ENCODE assay signal across 1 cellular context in the genomic region with DNA sequence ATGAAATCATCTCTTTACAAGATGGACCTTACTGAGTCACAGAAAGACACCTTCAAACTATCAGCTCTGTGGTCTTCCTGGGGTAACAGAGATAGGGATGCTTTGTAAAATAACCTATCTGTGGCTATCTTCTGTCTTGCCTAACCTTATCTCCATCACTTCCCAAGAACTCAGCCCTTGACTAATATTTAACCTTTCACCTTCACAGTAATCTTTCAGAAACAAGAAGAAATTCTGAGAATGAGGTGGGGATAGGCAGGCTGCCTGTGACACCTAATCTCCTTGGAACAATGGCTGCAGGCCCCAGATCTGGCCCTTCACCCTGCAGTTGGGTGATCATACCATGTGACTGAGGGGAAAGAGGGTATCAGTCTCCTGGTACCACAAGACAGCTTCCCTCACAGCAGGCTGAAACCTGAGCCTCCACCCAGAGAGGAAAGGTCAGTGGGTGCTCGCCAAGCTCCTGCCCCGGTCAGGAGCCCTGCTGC.
TF ChIP-seq lines count a peak whose summit lies in the region.

No MANE protein-coding gene starts in this region.

TF ChIP-seq in K562, 482 proteins besides CTCF, POLR2A, EP300 and RAD21 (continued from another document and continues in another):
- TF ChIP-seq, protein P1, sequence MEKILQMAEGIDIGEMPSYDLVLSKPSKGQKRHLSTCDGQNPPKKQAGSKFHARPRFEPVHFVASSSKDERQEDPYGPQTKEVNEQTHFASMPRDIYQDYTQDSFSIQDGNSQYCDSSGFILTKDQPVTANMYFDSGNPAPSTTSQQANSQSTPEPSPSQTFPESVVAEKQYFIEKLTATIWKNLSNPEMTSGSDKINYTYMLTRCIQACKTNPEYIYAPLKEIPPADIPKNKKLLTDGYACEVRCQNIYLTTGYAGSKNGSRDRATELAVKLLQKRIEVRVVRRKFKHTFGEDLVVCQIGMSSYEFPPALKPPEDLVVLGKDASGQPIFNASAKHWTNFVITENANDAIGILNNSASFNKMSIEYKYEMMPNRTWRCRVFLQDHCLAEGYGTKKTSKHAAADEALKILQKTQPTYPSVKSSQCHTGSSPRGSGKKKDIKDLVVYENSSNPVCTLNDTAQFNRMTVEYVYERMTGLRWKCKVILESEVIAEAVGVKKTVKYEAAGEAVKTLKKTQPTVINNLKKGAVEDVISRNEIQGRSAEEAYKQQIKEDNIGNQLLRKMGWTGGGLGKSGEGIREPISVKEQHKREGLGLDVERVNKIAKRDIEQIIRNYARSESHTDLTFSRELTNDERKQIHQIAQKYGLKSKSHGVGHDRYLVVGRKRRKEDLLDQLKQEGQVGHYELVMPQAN (IDR thresholded peaks at IDR 0.05; ENCODE audit: borderline replicate concordance): no peak
- TF ChIP-seq ZBTB1 (CRISPR knock-in tag; IDR thresholded peaks at IDR 0.05; ENCODE audit: borderline replicate concordance, low read depth) (no peak), ZNF668 (CRISPR knock-in tag; IDR thresholded peaks at IDR 0.05) (peak; percentile 85; the same call in 1 of the 2 replicates), HEY1 (CRISPR knock-in tag; IDR thresholded peaks at IDR 0.05; ENCODE audit: borderline replicate concordance) (no peak), LARP7 (IDR thresholded peaks at IDR 0.05) (no peak), ZNF561 (CRISPR knock-in tag; conservative IDR thresholded peaks at IDR 0.05) (no peak), ZNF253 (CRISPR knock-in tag; conservative IDR thresholded peaks at IDR 0.05) (no peak), ZBTB7A (IDR thresholded peaks at IDR 0.05; ENCODE audit: borderline replicate concordance, control insufficient read depth, low read depth, low read length) (peak; percentile 23; the same call in 1 of the 2 replicates), ELF4 (CRISPR knock-in tag; IDR thresholded peaks at IDR 0.05) (peak; percentile 87), FOSL1 (tag; conservative IDR thresholded peaks at IDR 0.05) (peak; percentile 97), SRF (CRISPR knock-in tag; IDR thresholded peaks at IDR 0.05) (0 out of 4 replicates have a peak, but pooled peaks of 1 of the 2 experiments have one; percentile 30), BMI1 (IDR thresholded peaks at IDR 0.05; ENCODE audit: low read length) (no peak), EHMT2 (IDR thresholded peaks at IDR 0.05) (peak; percentile 45), ZNF212 (CRISPR knock-in tag; IDR thresholded peaks at IDR 0.05) (no peak), FOXP1 (CRISPR knock-in tag; IDR thresholded peaks at IDR 0.05) (no peak), ZNF717 (CRISPR knock-in tag; IDR thresholded peaks at IDR 0.05) (no peak), ZC3H11A (IDR thresholded peaks at IDR 0.05; ENCODE audit: low read depth, low read length) (no peak), BCL6 (CRISPR knock-in tag; IDR thresholded peaks at IDR 0.05) (no peak), TCFL5 (CRISPR knock-in tag; conservative IDR thresholded peaks at IDR 0.05) (peak; percentile 13; the same call in 1 of the 2 replicates), ZNF444 (CRISPR knock-in tag; IDR thresholded peaks at IDR 0.05) (no peak), EZH2 (IDR thresholded peaks at IDR 0.05; ENCODE audit: borderline replicate concordance, low read depth, low read length) (no peak; the same call in 1 of the 2 replicates), NFATC3 (IDR thresholded peaks at IDR 0.05) (peak; percentile 73; the same call in 1 of the 2 replicates)
- TF ChIP-seq, protein P2, sequence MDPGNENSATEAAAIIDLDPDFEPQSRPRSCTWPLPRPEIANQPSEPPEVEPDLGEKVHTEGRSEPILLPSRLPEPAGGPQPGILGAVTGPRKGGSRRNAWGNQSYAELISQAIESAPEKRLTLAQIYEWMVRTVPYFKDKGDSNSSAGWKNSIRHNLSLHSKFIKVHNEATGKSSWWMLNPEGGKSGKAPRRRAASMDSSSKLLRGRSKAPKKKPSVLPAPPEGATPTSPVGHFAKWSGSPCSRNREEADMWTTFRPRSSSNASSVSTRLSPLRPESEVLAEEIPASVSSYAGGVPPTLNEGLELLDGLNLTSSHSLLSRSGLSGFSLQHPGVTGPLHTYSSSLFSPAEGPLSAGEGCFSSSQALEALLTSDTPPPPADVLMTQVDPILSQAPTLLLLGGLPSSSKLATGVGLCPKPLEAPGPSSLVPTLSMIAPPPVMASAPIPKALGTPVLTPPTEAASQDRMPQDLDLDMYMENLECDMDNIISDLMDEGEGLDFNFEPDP (CRISPR knock-in tag; IDR thresholded peaks at IDR 0.05): no peak
- TF ChIP-seq, protein P3, sequence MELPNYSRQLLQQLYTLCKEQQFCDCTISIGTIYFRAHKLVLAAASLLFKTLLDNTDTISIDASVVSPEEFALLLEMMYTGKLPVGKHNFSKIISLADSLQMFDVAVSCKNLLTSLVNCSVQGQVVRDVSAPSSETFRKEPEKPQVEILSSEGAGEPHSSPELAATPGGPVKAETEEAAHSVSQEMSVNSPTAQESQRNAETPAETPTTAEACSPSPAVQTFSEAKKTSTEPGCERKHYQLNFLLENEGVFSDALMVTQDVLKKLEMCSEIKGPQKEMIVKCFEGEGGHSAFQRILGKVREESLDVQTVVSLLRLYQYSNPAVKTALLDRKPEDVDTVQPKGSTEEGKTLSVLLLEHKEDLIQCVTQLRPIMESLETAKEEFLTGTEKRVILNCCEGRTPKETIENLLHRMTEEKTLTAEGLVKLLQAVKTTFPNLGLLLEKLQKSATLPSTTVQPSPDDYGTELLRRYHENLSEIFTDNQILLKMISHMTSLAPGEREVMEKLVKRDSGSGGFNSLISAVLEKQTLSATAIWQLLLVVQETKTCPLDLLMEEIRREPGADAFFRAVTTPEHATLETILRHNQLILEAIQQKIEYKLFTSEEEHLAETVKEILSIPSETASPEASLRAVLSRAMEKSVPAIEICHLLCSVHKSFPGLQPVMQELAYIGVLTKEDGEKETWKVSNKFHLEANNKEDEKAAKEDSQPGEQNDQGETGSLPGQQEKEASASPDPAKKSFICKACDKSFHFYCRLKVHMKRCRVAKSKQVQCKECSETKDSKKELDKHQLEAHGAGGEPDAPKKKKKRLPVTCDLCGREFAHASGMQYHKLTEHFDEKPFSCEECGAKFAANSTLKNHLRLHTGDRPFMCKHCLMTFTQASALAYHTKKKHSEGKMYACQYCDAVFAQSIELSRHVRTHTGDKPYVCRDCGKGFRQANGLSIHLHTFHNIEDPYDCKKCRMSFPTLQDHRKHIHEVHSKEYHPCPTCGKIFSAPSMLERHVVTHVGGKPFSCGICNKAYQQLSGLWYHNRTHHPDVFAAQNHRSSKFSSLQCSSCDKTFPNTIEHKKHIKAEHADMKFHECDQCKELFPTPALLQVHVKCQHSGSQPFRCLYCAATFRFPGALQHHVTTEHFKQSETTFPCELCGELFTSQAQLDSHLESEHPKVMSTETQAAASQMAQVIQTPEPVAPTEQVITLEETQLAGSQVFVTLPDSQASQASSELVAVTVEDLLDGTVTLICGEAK (IDR thresholded peaks at IDR 0.05): no peak
- TF ChIP-seq, protein P3 (CRISPR knock-in tag; IDR thresholded peaks at IDR 0.05): no peak
- TF ChIP-seq, protein P4, sequence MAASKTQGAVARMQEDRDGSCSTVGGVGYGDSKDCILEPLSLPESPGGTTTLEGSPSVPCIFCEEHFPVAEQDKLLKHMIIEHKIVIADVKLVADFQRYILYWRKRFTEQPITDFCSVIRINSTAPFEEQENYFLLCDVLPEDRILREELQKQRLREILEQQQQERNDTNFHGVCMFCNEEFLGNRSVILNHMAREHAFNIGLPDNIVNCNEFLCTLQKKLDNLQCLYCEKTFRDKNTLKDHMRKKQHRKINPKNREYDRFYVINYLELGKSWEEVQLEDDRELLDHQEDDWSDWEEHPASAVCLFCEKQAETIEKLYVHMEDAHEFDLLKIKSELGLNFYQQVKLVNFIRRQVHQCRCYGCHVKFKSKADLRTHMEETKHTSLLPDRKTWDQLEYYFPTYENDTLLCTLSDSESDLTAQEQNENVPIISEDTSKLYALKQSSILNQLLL (CRISPR knock-in tag; IDR thresholded peaks at IDR 0.05; ENCODE audit: borderline replicate concordance): no peak
- TF ChIP-seq, protein P5, sequence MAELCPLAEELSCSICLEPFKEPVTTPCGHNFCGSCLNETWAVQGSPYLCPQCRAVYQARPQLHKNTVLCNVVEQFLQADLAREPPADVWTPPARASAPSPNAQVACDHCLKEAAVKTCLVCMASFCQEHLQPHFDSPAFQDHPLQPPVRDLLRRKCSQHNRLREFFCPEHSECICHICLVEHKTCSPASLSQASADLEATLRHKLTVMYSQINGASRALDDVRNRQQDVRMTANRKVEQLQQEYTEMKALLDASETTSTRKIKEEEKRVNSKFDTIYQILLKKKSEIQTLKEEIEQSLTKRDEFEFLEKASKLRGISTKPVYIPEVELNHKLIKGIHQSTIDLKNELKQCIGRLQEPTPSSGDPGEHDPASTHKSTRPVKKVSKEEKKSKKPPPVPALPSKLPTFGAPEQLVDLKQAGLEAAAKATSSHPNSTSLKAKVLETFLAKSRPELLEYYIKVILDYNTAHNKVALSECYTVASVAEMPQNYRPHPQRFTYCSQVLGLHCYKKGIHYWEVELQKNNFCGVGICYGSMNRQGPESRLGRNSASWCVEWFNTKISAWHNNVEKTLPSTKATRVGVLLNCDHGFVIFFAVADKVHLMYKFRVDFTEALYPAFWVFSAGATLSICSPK (IDR thresholded peaks at IDR 0.05; ENCODE audit: borderline replicate concordance): no peak
- TF ChIP-seq, protein P6, sequence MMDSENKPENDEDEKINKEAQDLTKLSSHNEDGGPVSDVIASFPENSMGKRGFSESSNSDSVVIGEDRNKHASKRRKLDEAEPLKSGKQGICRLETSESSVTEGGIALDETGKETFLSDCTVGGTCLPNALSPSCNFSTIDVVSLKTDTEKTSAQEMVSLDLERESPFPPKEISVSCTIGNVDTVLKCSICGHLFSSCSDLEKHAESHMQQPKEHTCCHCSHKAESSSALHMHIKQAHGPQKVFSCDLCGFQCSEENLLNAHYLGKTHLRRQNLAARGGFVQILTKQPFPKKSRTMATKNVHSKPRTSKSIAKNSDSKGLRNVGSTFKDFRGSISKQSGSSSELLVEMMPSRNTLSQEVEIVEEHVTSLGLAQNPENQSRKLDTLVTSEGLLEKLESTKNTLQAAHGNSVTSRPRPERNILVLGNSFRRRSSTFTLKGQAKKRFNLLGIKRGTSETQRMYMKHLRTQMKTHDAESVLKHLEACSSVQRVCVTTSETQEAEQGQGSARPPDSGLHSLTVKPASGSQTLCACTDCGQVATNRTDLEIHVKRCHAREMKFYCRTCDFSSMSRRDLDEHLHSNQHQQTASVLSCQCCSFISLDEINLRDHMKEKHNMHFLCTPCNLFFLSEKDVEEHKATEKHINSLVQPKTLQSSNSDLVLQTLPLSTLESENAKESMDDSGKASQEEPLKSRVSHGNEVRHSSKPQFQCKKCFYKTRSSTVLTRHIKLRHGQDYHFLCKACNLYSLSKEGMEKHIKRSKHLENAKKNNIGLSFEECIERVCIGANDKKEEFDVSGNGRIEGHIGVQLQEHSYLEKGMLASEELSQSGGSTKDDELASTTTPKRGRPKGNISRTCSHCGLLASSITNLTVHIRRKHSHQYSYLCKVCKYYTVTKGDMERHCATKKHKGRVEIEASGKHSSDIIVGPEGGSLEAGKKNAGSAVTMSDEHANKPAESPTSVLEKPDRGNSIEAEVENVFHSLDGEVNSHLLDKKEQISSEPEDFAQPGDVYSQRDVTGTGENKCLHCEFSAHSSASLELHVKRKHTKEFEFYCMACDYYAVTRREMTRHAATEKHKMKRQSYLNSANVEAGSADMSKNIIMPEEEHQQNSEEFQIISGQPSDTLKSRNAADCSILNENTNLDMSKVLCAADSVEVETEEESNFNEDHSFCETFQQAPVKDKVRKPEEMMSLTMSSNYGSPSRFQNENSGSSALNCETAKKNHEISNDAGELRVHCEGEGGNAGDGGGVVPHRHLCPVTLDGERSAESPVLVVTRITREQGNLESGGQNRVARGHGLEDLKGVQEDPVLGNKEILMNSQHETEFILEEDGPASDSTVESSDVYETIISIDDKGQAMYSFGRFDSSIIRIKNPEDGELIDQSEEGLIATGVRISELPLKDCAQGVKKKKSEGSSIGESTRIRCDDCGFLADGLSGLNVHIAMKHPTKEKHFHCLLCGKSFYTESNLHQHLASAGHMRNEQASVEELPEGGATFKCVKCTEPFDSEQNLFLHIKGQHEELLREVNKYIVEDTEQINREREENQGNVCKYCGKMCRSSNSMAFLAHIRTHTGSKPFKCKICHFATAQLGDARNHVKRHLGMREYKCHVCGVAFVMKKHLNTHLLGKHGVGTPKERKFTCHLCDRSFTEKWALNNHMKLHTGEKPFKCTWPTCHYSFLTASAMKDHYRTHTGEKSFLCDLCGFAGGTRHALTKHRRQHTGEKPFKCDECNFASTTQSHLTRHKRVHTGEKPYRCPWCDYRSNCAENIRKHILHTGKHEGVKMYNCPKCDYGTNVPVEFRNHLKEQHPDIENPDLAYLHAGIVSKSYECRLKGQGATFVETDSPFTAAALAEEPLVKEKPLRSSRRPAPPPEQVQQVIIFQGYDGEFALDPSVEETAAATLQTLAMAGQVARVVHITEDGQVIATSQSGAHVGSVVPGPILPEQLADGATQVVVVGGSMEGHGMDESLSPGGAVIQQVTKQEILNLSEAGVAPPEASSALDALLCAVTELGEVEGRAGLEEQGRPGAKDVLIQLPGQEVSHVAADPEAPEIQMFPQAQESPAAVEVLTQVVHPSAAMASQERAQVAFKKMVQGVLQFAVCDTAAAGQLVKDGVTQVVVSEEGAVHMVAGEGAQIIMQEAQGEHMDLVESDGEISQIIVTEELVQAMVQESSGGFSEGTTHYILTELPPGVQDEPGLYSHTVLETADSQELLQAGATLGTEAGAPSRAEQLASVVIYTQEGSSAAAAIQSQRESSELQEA (IDR thresholded peaks at IDR 0.05; ENCODE audit: low read depth): no peak
